In genomic region chr9:79572032-79572890, GRCh38 we compare ENCODE assay signal across 8 cellular contexts. TPM values are rescaled to one million over a fixed set of nuclear protein-coding genes. Genes with fewer than 3 reads are reported as not detected.
A peak's percentile ranks its signal among the peaks of the same experiment; 100 is the strongest.
DNase-seq lines count a peak whose midpoint lies in the region; ATAC-seq and TF ChIP-seq lines count a peak whose summit lies in the region.

No MANE protein-coding gene starts in this region.

- H3K18ac ChIP-seq in mesenchymal stem cell (ENCODE audit: low read depth in 1 of 2, low read length in 2 of 2): peak overlapping the region; percentile 97 to 98

- no peak overlapping the region for H2AK5ac ChIP-seq in mesenchymal stem cell (ENCODE audit: low read length, severe bottlenecking)

- no peaks in the 10 kb centered on the region for H3K79me1 ChIP-seq in mesenchymal stem cell (replicated peaks; ENCODE audit: low read length, poor library complexity, severe bottlenecking)

- H3K4me1 Mint-ChIP-seq in activated B cell treated with CpG ODN at 0.5 μM for 24 hours: peaks cover 44% of the 10 kb centered on the region
- peaks cover 21% of the 10 kb centered on the region for H3K4me1 Mint-ChIP-seq in endodermal cell

- peak overlapping the region; percentile 77 for H3K4me2 ChIP-seq in mesenchymal stem cell (ENCODE audit: low read length, poor library complexity, severe bottlenecking)

- DNase-seq in KG1 (lab: John Stamatoyannopoulos, UW): peak; percentile 70
- DNase-seq in activated B cell treated with CpG ODN at 0.5 μM for 24 hours: peak; percentile 66
- peak; percentile 79 for DNase-seq in endodermal cell
- peak; percentile 70 for DNase-seq in mesenchymal stem cell
- no peak for DNase-seq in HT-29 (ENCODE audit: low spot score)
- DNase-seq in medulla oblongata (ENCODE audit: extremely low spot score): no peak

- H3K4me3 Mint-ChIP-seq in activated B cell treated with CpG ODN at 0.5 μM for 24 hours: peak overlapping the region; percentile 90
- no peak overlapping the region for H3K4me3 Mint-ChIP-seq in endodermal cell

- H3K27me3 ChIP-seq in endodermal cell (ENCODE audit: control insufficient read depth, insufficient read depth, low read length, poor library complexity, severe bottlenecking): peaks cover 29% of the 10 kb centered on the region
- peaks cover 0 to 6% of the 10 kb centered on the region in 2 experiments for H3K27me3 ChIP-seq in mesenchymal stem cell (ENCODE audit: control insufficient read depth in 1 of 2, insufficient read depth in 1 of 2, low read length in 2 of 2)
- H3K27me3 ChIP-seq in stomach smooth muscle (ENCODE audit: control insufficient read depth in 1 of 2, insufficient read depth in 2 of 2, low read length in 2 of 2): no peaks in the 10 kb centered on the region

- ATAC-seq in activated B cell treated with CpG ODN at 0.5 μM for 24 hours (ENCODE audit: low read depth): peak; percentile 1

- H3K4me1 ChIP-seq in endodermal cell (ENCODE audit: control insufficient read depth, insufficient read depth, low read length): peaks cover 4% of the 10 kb centered on the region
- H3K4me1 ChIP-seq in mesenchymal stem cell (ENCODE audit: control insufficient read depth, insufficient read depth, low read depth, low read length): peaks cover 3% of the 10 kb centered on the region
- H3K4me1 ChIP-seq in stomach smooth muscle (ENCODE audit: control insufficient read depth, insufficient read depth, low read length): peaks cover 8% of the 10 kb centered on the region

- intact Hi-C loops in activated B cell treated with CpG ODN at 0.5 μM for 24 hours (cut with micrococcal nuclease): loop anchor here (5.0 kb wide), 3 partner anchors 585 to 970 kb away; no protein-coding TSS in a partner anchor

- H3K27ac Mint-ChIP-seq in activated B cell treated with CpG ODN at 0.5 μM for 24 hours (peak overlapping the region; percentile 46), endodermal cell (no peak overlapping the region)

- 0 to 2% methylated on average over 22 to 86 of the region's 89 CpGs for WGBS in endodermal cell (ENCODE audit: insufficient coverage in 1 of 2, insufficient read length in 1 of 2), 2 experiments
- WGBS in mesenchymal stem cell: under 1% methylated on average over 38 of the region's 89 CpGs

- POLR2A ChIA-PET in activated B cell treated with CpG ODN at 0.5 μM for 24 hours (lab: Charles Lee): interaction anchor here (0.6 to 2.5 kb wide), 31 partner anchors 8 to 1275 kb away, joined by 3 to 32 read pairs (median 4); partner anchors contain the start of gene PSAT1

- peaks cover 10% of the 10 kb centered on the region for H3K9me3 ChIP-seq in endodermal cell (ENCODE audit: control insufficient read depth, low read length)
- no peaks in the 10 kb centered on the region for H3K9me3 ChIP-seq in mesenchymal stem cell (ENCODE audit: control insufficient read depth, low read length)
- no peaks in the 10 kb centered on the region for H3K9me3 ChIP-seq in stomach smooth muscle (ENCODE audit: control insufficient read depth in 2 of 2, low read length in 2 of 2)

- H3K27me3 Mint-ChIP-seq in activated B cell treated with CpG ODN at 0.5 μM for 24 hours: no peaks in the 10 kb centered on the region
- peaks cover 25% of the 10 kb centered on the region for H3K27me3 Mint-ChIP-seq in endodermal cell (ENCODE audit: insufficient read depth)

- H3K23ac ChIP-seq in mesenchymal stem cell (ENCODE audit: low read length in 2 of 2): peak overlapping the region in 1 of 2 experiments; percentile 59

- H3K9ac ChIP-seq in endodermal cell (ENCODE audit: extremely low read depth, low read length, poor library complexity, severe bottlenecking) (peak overlapping the region; percentile 92), mesenchymal stem cell (ENCODE audit: low read length) (peak overlapping the region; percentile 94), stomach smooth muscle (ENCODE audit: low read length in 2 of 2) (peak overlapping the region; percentile 77 to 86)

- H4K8ac ChIP-seq in mesenchymal stem cell (ENCODE audit: low read length): peak overlapping the region; percentile 72

- H3K27ac ChIP-seq in endodermal cell (ENCODE audit: low read depth, low read length) (peak overlapping the region; percentile 97), mesenchymal stem cell (ENCODE audit: low read length, poor library complexity, severe bottlenecking) (peak overlapping the region; percentile 97), stomach smooth muscle (ENCODE audit: low read length) (peak overlapping the region; percentile 85)

- H3K4me3 ChIP-seq in GM08714 (ENCODE audit: low read length): peak overlapping the region; percentile 93
- peak overlapping the region; percentile 97 for H3K4me3 ChIP-seq in endodermal cell (ENCODE audit: low read length)
- H3K4me3 ChIP-seq in mesenchymal stem cell (ENCODE audit: insufficient read depth in 1 of 2, low read depth in 1 of 2, low read length in 2 of 2): peak overlapping the region; percentile 85 to 94
- H3K4me3 ChIP-seq in stomach smooth muscle (ENCODE audit: low read length in 2 of 2): peak overlapping the region; percentile 81

- peak overlapping the region; percentile 95 for H2BK120ac ChIP-seq in mesenchymal stem cell (ENCODE audit: low read depth, low read length)

- H2AFZ ChIP-seq in mesenchymal stem cell (ENCODE audit: low read depth, low read length): no peak overlapping the region

- H3K36me3 Mint-ChIP-seq in activated B cell treated with CpG ODN at 0.5 μM for 24 hours (ENCODE audit: low read depth) (peaks cover 14% of the 10 kb centered on the region), endodermal cell (ENCODE audit: low read depth) (no peaks in the 10 kb centered on the region)

- H4K91ac ChIP-seq in mesenchymal stem cell (ENCODE audit: low read length): peak overlapping the region; percentile 86

- CTCF ChIA-PET in activated B cell treated with CpG ODN at 0.5 μM for 24 hours (lab: Charles Lee): interaction anchor here (1.1 kb wide), 1 partner anchor 141 kb away, joined by 3 read pairs; no protein-coding TSS in a partner anchor

- H3K9me3 Mint-ChIP-seq in activated B cell treated with CpG ODN at 0.5 μM for 24 hours: no peaks in the 10 kb centered on the region
- H3K9me3 Mint-ChIP-seq in endodermal cell: no peaks in the 10 kb centered on the region

- H2BK12ac ChIP-seq in mesenchymal stem cell (ENCODE audit: low read length in 2 of 2): peak overlapping the region; percentile 29 to 84

- peak overlapping the region; percentile 57 for H2BK5ac ChIP-seq in mesenchymal stem cell (ENCODE audit: low read depth, low read length, poor library complexity, severe bottlenecking)

- H3K14ac ChIP-seq in mesenchymal stem cell (ENCODE audit: low read length in 2 of 2): peak overlapping the region; percentile 36 to 90

- H3K36me3 ChIP-seq in endodermal cell (ENCODE audit: control insufficient read depth, insufficient read depth, low read length) (no peaks in the 10 kb centered on the region), mesenchymal stem cell (ENCODE audit: control insufficient read depth in 1 of 2, insufficient read depth in 2 of 2, low read depth in 1 of 2, low read length in 2 of 2) (no peaks in the 10 kb centered on the region), stomach smooth muscle (ENCODE audit: control insufficient read depth in 2 of 2, insufficient read depth in 2 of 2, low read length in 2 of 2) (no peaks in the 10 kb centered on the region)

- H2BK15ac ChIP-seq in mesenchymal stem cell (ENCODE audit: low read depth, poor library complexity, severe bottlenecking): peak overlapping the region; percentile 69

- peak overlapping the region; percentile 51 to 82 for H3K4ac ChIP-seq in mesenchymal stem cell (ENCODE audit: low read depth in 1 of 2, low read length in 2 of 2)

- no peak for TF ChIP-seq CTCF in activated B cell treated with CpG ODN at 0.5 μM for 24 hours (IDR thresholded peaks at IDR 0.05)
- no peak for TF ChIP-seq CTCF in endodermal cell (conservative IDR thresholded peaks at IDR 0.05)

RNA-seq across cellular contexts. Expression of gene TLE4, which starts 0.5 kb away (rescaled TPM):
- 62.6 and 63.9 TPM in 2 replicates for total RNA-seq in activated B cell treated with CpG ODN at 0.5 μM for 24 hours
- 10 to 100 TPM; 16.7 to 25.5 TPM for total RNA-seq in endodermal cell
- polyA plus RNA-seq in endodermal cell (2013, experiment 1 of 2): 101 TPM
- polyA plus RNA-seq in endodermal cell (2013, experiment 2 of 2): 102 TPM
- 31.0 TPM for polyA plus RNA-seq in mesenchymal stem cell (2013, experiment 1 of 2)
- polyA plus RNA-seq in mesenchymal stem cell (2013, experiment 2 of 2): 30.8 TPM
- 16.1 and 18.3 TPM in 2 replicates for total RNA-seq in HT-29 (2014; rRNA removed; shearing (Covaris generic))

Comparison
In these comparisons a context has a peak if more than half of its experiments do, and no peak if none do; other contexts are left out.
1. DNase-seq: peak in KG1 (single experiment), activated B cell treated with CpG ODN at 0.5 μM for 24 hours (single experiment), endodermal cell (single experiment) and mesenchymal stem cell (single experiment); none in HT-29 (single experiment) and medulla oblongata (single experiment).
2. Peak in every context shown above with its lines, with median percentiles within 50 percentile points of each other: H3K4me3 ChIP-seq, H3K27ac ChIP-seq and H3K9ac ChIP-seq.